14 cellular contexts compared by ENCODE assay signal in genomic region chr1:205360166-205360565, GRCh38. TPM values are rescaled to one million over a fixed set of nuclear protein-coding genes. Genes with fewer than 3 reads are reported as not detected.
DNase-seq lines count a peak whose midpoint lies in the region; TF ChIP-seq lines count a peak whose summit lies in the region.
"Had no signal": no experiment of that assay in that cellular context is flagged by ENCODE, and none has a peak within 500 bp of the region (broad histone marks: within the 10 kb centered on the region; RNA-seq: fewer than 3 reads in every experiment).

No MANE protein-coding gene starts in this region.

- no peak overlapping the region for H3K4me2 ChIP-seq in neural cell (ENCODE audit: low read length)
- H3K4me2 ChIP-seq: KMS-11 had no signal

- no peak for TF ChIP-seq RAD21 in neural cell (conservative IDR thresholded peaks at IDR 0.05)

- no peaks in the 10 kb centered on the region for H3F3A ChIP-seq in neural cell (ENCODE audit: insufficient read depth, low read length, poor library complexity, severe bottlenecking)

- DNase-seq in NCI-H748 (lab: John Stamatoyannopoulos, UW; ENCODE audit: unreplicated experiment) (peak; percentile 52), NCI-H748 treated with DMSO at 0.1 percent for 48 hours (lab: John Stamatoyannopoulos, UW) (no peak), caudate nucleus (lab: John Stamatoyannopoulos, UW) (peak in 31 of 61 donors; percentile 13 to 89 (median 34)), tibial nerve (ENCODE audit: low spot score in 2 of 2) (no peak), GM19238 (ENCODE audit: insufficient read length, low spot score) (no peak), NCI-H2196 treated with DMSO at 0.1 percent for 48 hours (lab: John Stamatoyannopoulos, UW; ENCODE audit: unreplicated experiment) (no peak), NCI-H2107 (lab: John Stamatoyannopoulos, UW) (no peak)
- DNase-seq: activated CD4-positive, alpha-beta memory T cell treated with anti-CD3 and anti-CD28 coated beads for 36 hours; erythroblast; mesendoderm had no signal

- no peak for TF ChIP-seq POLR2A in tibial nerve (IDR thresholded peaks at IDR 0.05)

- no peaks in the 10 kb centered on the region for H3K27me3 ChIP-seq in neural cell (ENCODE audit: insufficient read depth, low read depth, low read length)
- H3K27me3 ChIP-seq in tibial nerve = peaks cover 0 to 8% of the 10 kb centered on the region in 2 donors

- H4K20me1 ChIP-seq in neural cell (ENCODE audit: insufficient read depth) = no peaks in the 10 kb centered on the region

- no peaks in the 10 kb centered on the region for H3K9me2 ChIP-seq in neural cell (ENCODE audit: insufficient read depth, low read length)

- H3K79me2 ChIP-seq in neural cell (replicated peaks; ENCODE audit: insufficient read depth, low read length) = peaks cover 3% of the 10 kb centered on the region

- TF ChIP-seq CTCF in neural cell (IDR thresholded peaks at IDR 0.05; ENCODE audit: poor library complexity, severe bottlenecking) (no peak), tibial nerve (IDR thresholded peaks at IDR 0.05) (no peak)

- WGBS in tibial nerve, 2 donors = 43 to 49% methylated on average over 8 of the region's 8 CpGs

- no peak overlapping the region for H2AFZ ChIP-seq in neural cell (ENCODE audit: low read depth, low read length)

- peaks cover 0 to 24% (median 0%) of the 10 kb centered on the region in 4 donors for H3K4me1 ChIP-seq in tibial nerve

- H3K4me3 ChIP-seq in neural cell (ENCODE audit: low read length) (no peak overlapping the region), tibial nerve (no peak overlapping the region)

- H3K9ac ChIP-seq in neural cell (ENCODE audit: low read length) = no peak overlapping the region
- H3K9ac ChIP-seq: KMS-11 had no signal

- H3K27ac ChIP-seq in caudate nucleus (ENCODE audit: low read depth, low read length) (peak overlapping the region; percentile 30), neural cell (ENCODE audit: low read length) (peak overlapping the region; percentile 32), tibial nerve (peak overlapping the region in 3 of 4 donors; percentile 47 to 73 (median 66))
- H3K27ac ChIP-seq: KMS-11 had no signal

- TF ChIP-seq EP300 in neural cell (conservative IDR thresholded peaks at IDR 0.05; ENCODE audit: poor library complexity, severe bottlenecking) = no peak
- TF ChIP-seq EP300 in tibial nerve (IDR thresholded peaks at IDR 0.05) = no peak

- no peaks in the 10 kb centered on the region for H3K36me3 ChIP-seq in neural cell (ENCODE audit: insufficient read depth, low read length)
- H3K36me3 ChIP-seq in tibial nerve = no peaks in the 10 kb centered on the region

- H3K9me3 ChIP-seq in neural cell (ENCODE audit: low read length) = no peaks in the 10 kb centered on the region
- no peaks in the 10 kb centered on the region for H3K9me3 ChIP-seq in tibial nerve

TF ChIP-seq in neural cell, 6 proteins besides CTCF, POLR2A, EP300 and RAD21:
- no peak for TF ChIP-seq REST (IDR thresholded peaks at IDR 0.05; ENCODE audit: borderline replicate concordance)
- TF ChIP-seq SMC3 (conservative IDR thresholded peaks at IDR 0.05; ENCODE audit: poor library complexity) = no peak
- TF ChIP-seq MXI1 (conservative IDR thresholded peaks at IDR 0.05; ENCODE audit: poor library complexity, severe bottlenecking) = no peak
- no peak for TF ChIP-seq EZH2 (IDR thresholded peaks at IDR 0.05; ENCODE audit: borderline replicate concordance, insufficient read depth, low read length, poor library complexity, severe bottlenecking)
- TF ChIP-seq POLR2AphosphoS5 (IDR thresholded peaks at IDR 0.05) = no peak
- TF ChIP-seq TAF1 (IDR thresholded peaks at IDR 0.05; ENCODE audit: low read depth) = no peak

RNA-seq across cellular contexts. Expression of gene KLHDC8A, which starts 3.4 kb away (rescaled TPM):
- polyA plus RNA-seq in neural cell = 7.7 and 11.7 TPM in 2 replicates
- 4.4 TPM in 2 replicates for polyA minus RNA-seq in neural cell
- 1 to 10 TPM; 4.1 to 5.5 (median 4.6) TPM for total RNA-seq in tibial nerve
- total RNA-seq: activated CD4-positive, alpha-beta memory T cell treated with anti-CD3 and anti-CD28 coated beads for 36 hours; osteoblast had no signal
- polyA plus RNA-seq: keratinocyte had no signal

RNA-seq across cellular contexts. Expression of gene NUAK2, which starts 38.6 kb away (rescaled TPM):
- 1.4 and 2.9 TPM in 2 replicates for polyA plus RNA-seq in neural cell
- polyA minus RNA-seq in neural cell = 2.5 and 3.2 TPM in 2 replicates
- total RNA-seq in tibial nerve = 1 to 10 TPM in 3 of 4 donors, under 1 TPM in 1; 0.60 to 5.3 (median 2.7) TPM

Comparison
In these comparisons a context has a peak if more than half of its experiments do, and no peak if none do; other contexts are left out.
1. DNase-seq: peak in NCI-H748 (single experiment) and caudate nucleus (31 of 61); none in NCI-H748 treated with DMSO at 0.1 percent for 48 hours (single experiment), tibial nerve (0 of 2), GM19238 (single experiment), NCI-H2196 treated with DMSO at 0.1 percent for 48 hours (single experiment) and NCI-H2107 (single experiment).
2. Peak in every context shown above with its lines, with median percentiles within 50 percentile points of each other: H3K27ac ChIP-seq.